Comparison of ENCODE assay signal across 8 cellular contexts in genomic region chr19:4730740-4731171, GRCh38. TPM values are rescaled to one million over a fixed set of nuclear protein-coding genes. Genes with fewer than 3 reads are reported as not detected.
DNase-seq lines count a peak whose midpoint lies in the region; ATAC-seq and TF ChIP-seq lines count a peak whose summit lies in the region.

No MANE protein-coding gene starts in this region.

- H3K27ac Mint-ChIP-seq in stimulated activated naive CD8-positive, alpha-beta T cell treated with anti-CD3 and anti-CD28 coated beads, Interleukin-15, amount 100 ng/mL, for 72 hours: no peak overlapping the region

- no peaks in the 10 kb centered on the region for H3K4me1 ChIP-seq in adipocyte (ENCODE audit: control insufficient read depth, insufficient read depth, low read length)
- H3K4me1 ChIP-seq in liver (ENCODE audit: control insufficient read depth in 4 of 4, insufficient read depth in 4 of 4, low read length in 3 of 4): no peaks in the 10 kb centered on the region

- H3K4me3 ChIP-seq in adipocyte (ENCODE audit: low read length) (no peak overlapping the region), liver (ENCODE audit: low read depth in 1 of 3, low read length in 3 of 3) (no peak overlapping the region)

- peak in 1 of 2 donors; percentile 61 for TF ChIP-seq RAD21 in liver (IDR thresholded peaks at IDR 0.05)

- no peak overlapping the region for H3K4me3 Mint-ChIP-seq in stimulated activated naive CD8-positive, alpha-beta T cell treated with anti-CD3 and anti-CD28 coated beads, Interleukin-15, amount 100 ng/mL, for 72 hours

- no peaks in the 10 kb centered on the region for H3K9me3 Mint-ChIP-seq in stimulated activated naive CD8-positive, alpha-beta T cell treated with anti-CD3 and anti-CD28 coated beads, Interleukin-15, amount 100 ng/mL, for 72 hours

- no peaks in the 10 kb centered on the region for H3K27me3 Mint-ChIP-seq in stimulated activated naive CD8-positive, alpha-beta T cell treated with anti-CD3 and anti-CD28 coated beads, Interleukin-15, amount 100 ng/mL, for 72 hours

- ATAC-seq in stimulated activated naive CD8-positive, alpha-beta T cell treated with anti-CD3 and anti-CD28 coated beads, Interleukin-15, amount 100 ng/mL, for 72 hours: peak; percentile 83
- ATAC-seq in GM21576 (IDR thresholded peaks at IDR 0.05; ENCODE audit: unreplicated experiment) (no peak), HG02678 (IDR thresholded peaks at IDR 0.05; ENCODE audit: unreplicated experiment) (no peak)

- H3K4me1 Mint-ChIP-seq in stimulated activated naive CD8-positive, alpha-beta T cell treated with anti-CD3 and anti-CD28 coated beads, Interleukin-15, amount 100 ng/mL, for 72 hours: peaks cover 6% of the 10 kb centered on the region

- DNase-seq in GM20000 (ENCODE audit: low spot score) (peak; percentile 45), T follicular helper cell (ENCODE audit: low read depth) (peak; percentile 55), adipocyte (ENCODE audit: low read depth) (peak; percentile 25), globus pallidus (ENCODE audit: low spot score) (no peak)
- DNase-seq in stimulated activated naive CD8-positive, alpha-beta T cell treated with anti-CD3 and anti-CD28 coated beads, Interleukin-15, amount 100 ng/mL, for 72 hours: peak; percentile 70 to 71

- TF ChIP-seq CTCF in GM20000 (IDR thresholded peaks at IDR 0.05; ENCODE audit: extremely low read depth, missing control alignments) (peak; percentile 22), liver (IDR thresholded peaks at IDR 0.05; ENCODE audit: low read depth, low read length, missing input control) (peak; percentile 46)

- H3K9me3 ChIP-seq in adipocyte (ENCODE audit: control insufficient read depth, low read length) (no peaks in the 10 kb centered on the region), liver (ENCODE audit: control insufficient read depth in 4 of 4, low read length in 3 of 4) (no peaks in the 10 kb centered on the region)

- H3K36me3 ChIP-seq in adipocyte (ENCODE audit: control insufficient read depth, insufficient read depth, low read length, severe bottlenecking) (no peaks in the 10 kb centered on the region), liver (ENCODE audit: control insufficient read depth in 4 of 4, insufficient read depth in 3 of 4, low read depth in 1 of 4, low read length in 3 of 4) (no peaks in the 10 kb centered on the region)

- H3K27ac ChIP-seq in liver (ENCODE audit: low read depth in 1 of 2, low read length in 2 of 2): no peak overlapping the region

- H3K9ac ChIP-seq in adipocyte (ENCODE audit: low read length) (no peak overlapping the region), liver (ENCODE audit: low read depth in 1 of 2, low read length in 2 of 2) (no peak overlapping the region)

- no peaks in the 10 kb centered on the region for H3K27me3 ChIP-seq in adipocyte (replicated peaks; ENCODE audit: control insufficient read depth, insufficient read depth, low read length)
- no peaks in the 10 kb centered on the region for H3K27me3 ChIP-seq in liver (ENCODE audit: control insufficient read depth in 4 of 4, insufficient read depth in 4 of 4, low read length in 3 of 4)

- 100% methylated on average over 1 of the region's 1 CpG for WGBS in liver

TF ChIP-seq in liver, 16 proteins besides CTCF, POLR2A, EP300 and RAD21:
- TF ChIP-seq, protein P1, sequence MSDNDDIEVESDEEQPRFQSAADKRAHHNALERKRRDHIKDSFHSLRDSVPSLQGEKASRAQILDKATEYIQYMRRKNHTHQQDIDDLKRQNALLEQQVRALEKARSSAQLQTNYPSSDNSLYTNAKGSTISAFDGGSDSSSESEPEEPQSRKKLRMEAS (IDR thresholded peaks at IDR 0.05): no peak

RNA-seq across cellular contexts. Expression of gene DPP9, which starts 7.1 kb away (rescaled TPM):
- 10 to 100 TPM; 27.3 to 74.5 TPM for total RNA-seq in liver
- polyA plus RNA-seq in liver: 10 to 100 TPM; 20.5 to 53.4 TPM
